8 cellular contexts compared by ENCODE assay signal in the genomic region with DNA sequence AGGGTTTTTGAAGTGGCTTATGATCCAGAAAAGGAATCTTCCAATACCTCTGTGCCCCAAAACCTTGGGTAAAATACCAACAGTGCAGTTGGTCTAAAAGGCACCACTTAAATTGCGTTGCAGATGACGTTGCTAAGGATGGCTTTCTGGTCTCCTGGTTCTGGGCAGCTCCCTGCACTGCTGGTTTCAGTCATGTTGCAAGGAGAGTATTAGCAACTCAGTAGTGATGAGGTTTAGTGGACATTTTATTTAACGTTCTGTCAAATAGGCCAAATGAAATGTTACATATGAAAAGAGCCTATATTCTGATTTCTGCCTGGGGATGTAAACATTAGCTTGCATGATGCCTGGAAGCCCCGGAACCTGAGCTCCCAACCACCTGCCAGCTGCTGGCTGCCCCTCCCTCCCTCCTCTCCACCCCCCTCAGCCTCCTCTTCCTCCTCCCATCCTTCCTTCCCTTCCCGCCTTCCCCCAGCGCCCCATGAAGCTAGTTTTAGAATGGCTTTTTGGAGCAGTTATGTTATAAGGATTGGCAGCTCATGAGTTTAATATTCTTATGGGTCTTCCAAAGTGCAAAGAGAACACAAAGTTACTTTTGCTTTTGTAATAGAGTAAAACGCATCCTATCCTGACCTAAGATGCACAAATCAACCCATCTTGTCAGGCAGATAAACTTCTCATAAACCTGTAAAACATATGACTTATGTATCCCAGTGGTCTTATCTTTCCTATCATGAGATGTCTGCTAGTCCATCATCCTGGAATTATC. TPM values are rescaled to one million over a fixed set of nuclear protein-coding genes. Genes with fewer than 3 reads are reported as not detected.
DNase-seq lines count a peak whose midpoint lies in the region; ATAC-seq lines count a peak whose summit lies in the region.

No MANE protein-coding gene starts in this region.

- peak overlapping the region; percentile 94 for H3K4me3 Mint-ChIP-seq in stimulated activated naive CD8-positive, alpha-beta T cell treated with anti-CD3 and anti-CD28 coated beads, Interleukin-15, Interleukin-2, amounts not matched to agents 100 ng/mL and 50 ng/mL, for 24 hours

- no peak overlapping the region for H2BK5ac ChIP-seq in mesenchymal stem cell (ENCODE audit: low read depth, low read length, poor library complexity, severe bottlenecking)

- H3K4me3 ChIP-seq in mesenchymal stem cell (ENCODE audit: insufficient read depth in 1 of 2, low read depth in 1 of 2, low read length in 2 of 2) = peak overlapping the region in 1 of 2 experiments; percentile 71

- WGBS in adipose tissue, 3 donors = 29 to 68% (median 37%) methylated on average over 7 of the region's 7 CpGs
- 93% methylated on average over 4 of the region's 7 CpGs for WGBS in mesenchymal stem cell

- no peak for DNase-seq in stimulated activated naive CD8-positive, alpha-beta T cell treated with anti-CD3 and anti-CD28 coated beads, Interleukin-15, Interleukin-2, amounts not matched to agents 100 U/mL and 50 U/mL, for 24 hours
- DNase-seq in mesenchymal stem cell (no peak), iPS-NIHi11 (ENCODE audit: low spot score) (no peak), kidney glomerular epithelial cell (lab: John Stamatoyannopoulos, UW) (no peak), amniotic stem cell (lab: John Stamatoyannopoulos, UW) (no peak)

- H2BK120ac ChIP-seq in mesenchymal stem cell (ENCODE audit: low read depth, low read length) = no peak overlapping the region

- no peak overlapping the region for H2BK12ac ChIP-seq in mesenchymal stem cell (ENCODE audit: low read length in 2 of 2)

- no peaks in the 10 kb centered on the region for H3K27me3 Mint-ChIP-seq in stimulated activated naive CD8-positive, alpha-beta T cell treated with anti-CD3 and anti-CD28 coated beads, Interleukin-15, Interleukin-2, amounts not matched to agents 100 ng/mL and 50 ng/mL, for 24 hours

- H2AK5ac ChIP-seq in mesenchymal stem cell (ENCODE audit: low read length, severe bottlenecking) = no peak overlapping the region

- no peak overlapping the region for H4K8ac ChIP-seq in mesenchymal stem cell (ENCODE audit: low read length)

- H3K4me1 Mint-ChIP-seq in stimulated activated naive CD8-positive, alpha-beta T cell treated with anti-CD3 and anti-CD28 coated beads, Interleukin-15, Interleukin-2, amounts not matched to agents 100 ng/mL and 50 ng/mL, for 24 hours (ENCODE audit: low read depth) = peaks cover 79% of the 10 kb centered on the region

- H2AFZ ChIP-seq in mesenchymal stem cell (ENCODE audit: low read depth, low read length) = no peak overlapping the region

- H3K27ac ChIP-seq in adipose tissue (ENCODE audit: low read depth, low read length) (peak overlapping the region; percentile 97), mesenchymal stem cell (ENCODE audit: low read length, poor library complexity, severe bottlenecking) (peak overlapping the region; percentile 64)

- no peak overlapping the region for H4K91ac ChIP-seq in mesenchymal stem cell (ENCODE audit: low read length)

- H3K9me3 Mint-ChIP-seq in stimulated activated naive CD8-positive, alpha-beta T cell treated with anti-CD3 and anti-CD28 coated beads, Interleukin-15, Interleukin-2, amounts not matched to agents 100 ng/mL and 50 ng/mL, for 24 hours = no peaks in the 10 kb centered on the region

- peak overlapping the region; percentile 49 for H2BK15ac ChIP-seq in mesenchymal stem cell (ENCODE audit: low read depth, poor library complexity, severe bottlenecking)

- peak overlapping the region; percentile 49 for H3K4me2 ChIP-seq in mesenchymal stem cell (ENCODE audit: low read length, poor library complexity, severe bottlenecking)

- ATAC-seq in stimulated activated naive CD8-positive, alpha-beta T cell treated with anti-CD3 and anti-CD28 coated beads, Interleukin-15, Interleukin-2, amounts not matched to agents 100 U/mL and 50 U/mL, for 24 hours = no peak
- no peak for ATAC-seq in GM18870 (IDR thresholded peaks at IDR 0.05; ENCODE audit: unreplicated experiment)

- peaks cover 6% of the 10 kb centered on the region for H3K79me1 ChIP-seq in mesenchymal stem cell (replicated peaks; ENCODE audit: low read length, poor library complexity, severe bottlenecking)

- H3K14ac ChIP-seq in mesenchymal stem cell (ENCODE audit: low read length in 2 of 2) = no peak overlapping the region

- H3K27me3 ChIP-seq in mesenchymal stem cell (ENCODE audit: control insufficient read depth in 1 of 2, insufficient read depth in 1 of 2, low read length in 2 of 2) = peaks cover 0 to 3% of the 10 kb centered on the region in 2 experiments

- H3K27ac Mint-ChIP-seq in stimulated activated naive CD8-positive, alpha-beta T cell treated with anti-CD3 and anti-CD28 coated beads, Interleukin-15, Interleukin-2, amounts not matched to agents 100 ng/mL and 50 ng/mL, for 24 hours = peak overlapping the region; percentile 100

- H3K36me3 Mint-ChIP-seq in stimulated activated naive CD8-positive, alpha-beta T cell treated with anti-CD3 and anti-CD28 coated beads, Interleukin-15, Interleukin-2, amounts not matched to agents 100 ng/mL and 50 ng/mL, for 24 hours (ENCODE audit: low read depth) = no peaks in the 10 kb centered on the region

- no peak overlapping the region for H3K18ac ChIP-seq in mesenchymal stem cell (ENCODE audit: low read depth in 1 of 2, low read length in 2 of 2)

- H3K4me1 ChIP-seq in mesenchymal stem cell (ENCODE audit: control insufficient read depth, insufficient read depth, low read depth, low read length) = peaks cover 40% of the 10 kb centered on the region

- no peak overlapping the region for H3K23ac ChIP-seq in mesenchymal stem cell (ENCODE audit: low read length in 2 of 2)

- no peak overlapping the region for H3K4ac ChIP-seq in mesenchymal stem cell (ENCODE audit: low read depth in 1 of 2, low read length in 2 of 2)

- no peaks in the 10 kb centered on the region for H3K9me3 ChIP-seq in mesenchymal stem cell (ENCODE audit: control insufficient read depth, low read length)

- no peaks in the 10 kb centered on the region for H3K36me3 ChIP-seq in mesenchymal stem cell (ENCODE audit: control insufficient read depth in 1 of 2, insufficient read depth in 2 of 2, low read depth in 1 of 2, low read length in 2 of 2)

- H3K9ac ChIP-seq in mesenchymal stem cell (ENCODE audit: low read length) = peak overlapping the region; percentile 92

RNA-seq across cellular contexts. Expression of a gene that starts 20.7 kb away (rescaled TPM):
- polyA plus RNA-seq in adipose tissue = 1 to 10 TPM; 1.6 to 4.7 (median 1.6) TPM
- polyA plus RNA-seq in mesenchymal stem cell (2013, experiment 1 of 2) = 0.03 TPM
- 0.12 TPM for polyA plus RNA-seq in mesenchymal stem cell (2013, experiment 2 of 2)

RNA-seq across cellular contexts. Expression of a gene that starts 23.2 kb away (rescaled TPM):
- 100 to 1,000 TPM in 1 of 3 donors, 10 to 100 TPM in 2; 69.1 to 113 (median 90.8) TPM for polyA plus RNA-seq in adipose tissue
- 100 TPM for polyA plus RNA-seq in mesenchymal stem cell (2013, experiment 1 of 2)
- polyA plus RNA-seq in mesenchymal stem cell (2013, experiment 2 of 2) = 98.8 TPM

RNA-seq across cellular contexts. Expression of a gene that starts 36.9 kb away (rescaled TPM):
- 10 to 100 TPM in 2 of 3 donors, 1 to 10 TPM in 1; 3.8 to 24.1 (median 16.4) TPM for polyA plus RNA-seq in adipose tissue
- polyA plus RNA-seq in mesenchymal stem cell (2013, experiment 1 of 2) = 3.1 TPM
- polyA plus RNA-seq in mesenchymal stem cell (2013, experiment 2 of 2) = 3.2 TPM
